Comparison of ENCODE assay signal across 33 cellular contexts in the genomic region with DNA sequence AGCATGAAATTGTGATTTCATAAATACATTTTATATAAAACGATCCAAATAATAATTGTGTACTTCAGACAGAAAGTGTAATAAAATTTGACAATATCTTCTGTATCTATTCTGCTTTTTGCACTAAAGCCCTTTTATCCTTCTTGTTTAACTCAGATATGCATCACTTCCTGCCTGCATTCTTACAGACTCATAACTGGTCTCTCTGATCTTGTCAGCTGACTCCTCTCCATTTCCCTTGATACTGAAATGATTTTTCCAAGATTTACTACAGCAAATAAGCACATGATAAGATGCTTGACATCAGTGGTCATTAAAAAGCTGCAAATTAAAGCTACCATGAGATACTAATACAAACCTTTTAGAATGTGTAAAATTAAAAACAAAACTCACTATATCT. TPM values are rescaled to one million over a fixed set of nuclear protein-coding genes. Genes with fewer than 3 reads are reported as not detected.
"Had no signal": no experiment of that assay in that cellular context is flagged by ENCODE, and none has a peak within 500 bp of the region (broad histone marks: within the 10 kb centered on the region; RNA-seq: fewer than 3 reads in every experiment).

No MANE protein-coding gene starts in this region.

- ATAC-seq: activated CD8-positive, alpha-beta memory T cell treated with anti-CD3 and anti-CD28 coated beads, Interleukin-2, amount 10 ng/mL, durations not matched to agents 7 days and 5 days had no signal

- DNase-seq: activated CD4-positive, alpha-beta memory T cell treated with anti-CD3 and anti-CD28 coated beads, Interleukin-2, amount 10 ng/mL, durations not matched to agents 7 days and 5 days; activated CD4-positive, alpha-beta T cell treated with anti-CD3 and anti-CD28 coated beads for 1 hour; activated CD4-positive, alpha-beta T cell treated with anti-CD3 and anti-CD28 coated beads for 48 hours; activated CD4-positive, CD25-positive, alpha-beta regulatory T cell; activated CD8-positive, alpha-beta memory T cell treated with anti-CD3 and anti-CD28 coated beads for 24 hours; activated CD8-positive, alpha-beta memory T cell treated with anti-CD3 and anti-CD28 coated beads, Interleukin-2, amount 10 ng/mL, durations not matched to agents 7 days and 5 days; activated CD8-positive, alpha-beta memory T cell treated with anti-CD3 and anti-CD28 coated beads, Interleukin-2, amount 50 U/mL, for 48 hours; activated effector memory CD4-positive, alpha-beta T cell treated with Interleukin-2 at 50 U/mL for 16 hours; activated naive CD4-positive, alpha-beta T cell treated with anti-CD3 and anti-CD28 coated beads, Interleukin-2, amount 50 U/mL, for 16 hours; activated naive CD8-positive, alpha-beta T cell treated with anti-CD3 and anti-CD28 coated beads for 36 hours; activated T-cell treated with anti-CD3 and anti-CD28 coated beads, Interleukin-2, amount 50 U/mL, for 48 hours; amygdala; caudate nucleus; NCI-H1092 treated with DMSO at 0.1 percent for 48 hours; NCI-H1417; NCI-H187 treated with DMSO at 0.1 percent for 48 hours; NCI-H2081; NCI-H2171 treated with DMSO at 0.1 percent for 48 hours; NCI-H2227 treated with DMSO at 0.1 percent for 48 hours; NCI-H446; NCI-H510A treated with DMSO at 0.1 percent for 48 hours; NCI-H526 treated with DMSO at 0.1 percent for 48 hours; NCI-H82; Peyer's patch; Right ventricle myocardium superior; SW 1271; T-helper 1 cell; T-helper 2 cell; T-helper 9 cell; WERI-Rb-1 had no signal

- H3K4me3 ChIP-seq: ascending aorta, breast epithelium, Peyer's patch had no signal

- H3K27me3 ChIP-seq: ascending aorta, breast epithelium, Peyer's patch had no signal

- H3K27ac ChIP-seq: ascending aorta, breast epithelium, Peyer's patch, WERI-Rb-1 had no signal

- H3K9me3 ChIP-seq: ascending aorta, breast epithelium, Peyer's patch had no signal

- H3K4me1 ChIP-seq: ascending aorta, breast epithelium had no signal

- H3K36me3 ChIP-seq: ascending aorta, breast epithelium, Peyer's patch, WERI-Rb-1 had no signal

RNA-seq across cellular contexts. Expression of a gene that starts 25.3 kb away (rescaled TPM):
- total RNA-seq: activated CD4-positive, alpha-beta memory T cell treated with anti-CD3 and anti-CD28 coated beads, Interleukin-2, amount 10 ng/mL, durations not matched to agents 7 days and 5 days; activated CD8-positive, alpha-beta memory T cell treated with anti-CD3 and anti-CD28 coated beads, Interleukin-2, amount 10 ng/mL, durations not matched to agents 7 days and 5 days; activated naive CD8-positive, alpha-beta T cell treated with anti-CD3 and anti-CD28 coated beads for 36 hours; ascending aorta; breast epithelium; M059J; Right ventricle myocardium superior had no signal
